Comparison of ENCODE assay signal across 22 cellular contexts in genomic region chr16:2084688-2085625, GRCh38.
"Had no signal": no experiment of that assay in that cellular context is flagged by ENCODE, and none has a peak within 500 bp of the region (broad histone marks: within the 10 kb centered on the region; RNA-seq: fewer than 3 reads in every experiment).

No MANE protein-coding gene starts in this region.

- DNase-seq: activated CD4-positive, alpha-beta memory T cell treated with anti-CD3 and anti-CD28 coated beads, Interleukin-2, amount 10 ng/mL, durations not matched to agents 7 days and 5 days; activated CD4-positive, alpha-beta T cell treated with anti-CD3 and anti-CD28 coated beads for 36 hours; activated CD8-positive, alpha-beta memory T cell treated with anti-CD3 and anti-CD28 coated beads, Interleukin-2, amount 10 ng/mL, durations not matched to agents 7 days and 5 days; activated naive CD4-positive, alpha-beta T cell treated with Interleukin-2 at 50 U/mL for 16 hours; activated naive CD8-positive, alpha-beta T cell treated with anti-CD3 and anti-CD28 coated beads, Interleukin-2, amount 10 ng/mL, durations not matched to agents 7 days and 5 days; body of pancreas; erythroblast; gastrocnemius medialis; heart right ventricle; mesenchymal stem cell; mucosa of descending colon; naive B cell; right lobe of liver; stimulated activated CD4-positive, alpha-beta T cell treated with anti-CD3 and anti-CD28 coated beads, Interleukin-4, amount 100 ng/mL, for 1 hour had no signal

- H3K4me1 Mint-ChIP-seq: activated CD4-positive, alpha-beta memory T cell treated with anti-CD3 and anti-CD28 coated beads, Interleukin-2, amount 10 ng/mL, durations not matched to agents 7 days and 5 days; activated CD8-positive, alpha-beta memory T cell treated with anti-CD3 and anti-CD28 coated beads, Interleukin-2, amount 10 ng/mL, durations not matched to agents 7 days and 5 days; activated naive CD8-positive, alpha-beta T cell treated with anti-CD3 and anti-CD28 coated beads, Interleukin-2, amount 10 ng/mL, durations not matched to agents 7 days and 5 days; WTC11 had no signal

- H3K9me3 Mint-ChIP-seq: activated CD4-positive, alpha-beta memory T cell treated with anti-CD3 and anti-CD28 coated beads, Interleukin-2, amount 10 ng/mL, durations not matched to agents 7 days and 5 days; activated naive CD8-positive, alpha-beta T cell treated with anti-CD3 and anti-CD28 coated beads, Interleukin-2, amount 10 ng/mL, durations not matched to agents 7 days and 5 days; activated T-helper 2 cell treated with anti-CD3 and anti-CD28 coated beads, Interferon-gamma antibody, Interleukin-2, Interleukin-4, amounts not matched to agents 10 μg/mL and 5 μg/mL and 100 μg/mL, durations not matched to agents 14 hours and 24 hours and 36 hours; naive B cell; neural progenitor cell; stimulated activated effector memory CD8-positive, alpha-beta T cell treated with anti-CD3 and anti-CD28 coated beads, Interleukin-12 subunit alpha, Interleukin-12 subunit beta, amount 100 ng/mL, for 72 hours; T-helper 2 cell treated with Interferon-gamma antibody and Interleukin-4, amounts not matched to agents 5 μg/mL and 100 μg/mL, for 36 hours; WTC11 had no signal

- H3K36me3 ChIP-seq: neural progenitor cell had no signal

- H3K27ac ChIP-seq: body of pancreas, gastrocnemius medialis, heart right ventricle, neural progenitor cell, pancreas had no signal

- H3K4me1 ChIP-seq: neural progenitor cell had no signal

- H3K9ac ChIP-seq: neural progenitor cell had no signal

- H3K27me3 Mint-ChIP-seq: activated CD4-positive, alpha-beta memory T cell treated with anti-CD3 and anti-CD28 coated beads, Interleukin-2, amount 10 ng/mL, durations not matched to agents 7 days and 5 days; activated CD4-positive, alpha-beta T cell treated with anti-CD3 and anti-CD28 coated beads for 36 hours; activated CD8-positive, alpha-beta memory T cell treated with anti-CD3 and anti-CD28 coated beads, Interleukin-2, amount 10 ng/mL, durations not matched to agents 7 days and 5 days; activated naive CD8-positive, alpha-beta T cell treated with anti-CD3 and anti-CD28 coated beads, Interleukin-2, amount 10 ng/mL, durations not matched to agents 7 days and 5 days; naive B cell had no signal

- ATAC-seq: activated CD4-positive, alpha-beta T cell treated with anti-CD3 and anti-CD28 coated beads for 36 hours; activated CD8-positive, alpha-beta memory T cell treated with anti-CD3 and anti-CD28 coated beads, Interleukin-2, amount 10 ng/mL, durations not matched to agents 7 days and 5 days; body of pancreas; gastrocnemius medialis; heart right ventricle; mucosa of descending colon; pancreas; stimulated activated effector memory CD8-positive, alpha-beta T cell treated with anti-CD3 and anti-CD28 coated beads, Interleukin-12 subunit alpha, Interleukin-12 subunit beta, amount 100 ng/mL, for 72 hours; WTC11 had no signal

- H3K4me3 Mint-ChIP-seq: activated CD4-positive, alpha-beta memory T cell treated with anti-CD3 and anti-CD28 coated beads, Interleukin-2, amount 10 ng/mL, durations not matched to agents 7 days and 5 days; activated CD4-positive, alpha-beta T cell treated with anti-CD3 and anti-CD28 coated beads for 36 hours; activated CD8-positive, alpha-beta memory T cell treated with anti-CD3 and anti-CD28 coated beads, Interleukin-2, amount 10 ng/mL, durations not matched to agents 7 days and 5 days; activated naive CD8-positive, alpha-beta T cell treated with anti-CD3 and anti-CD28 coated beads, Interleukin-2, amount 10 ng/mL, durations not matched to agents 7 days and 5 days; naive B cell; neural progenitor cell; stimulated activated effector memory CD8-positive, alpha-beta T cell treated with anti-CD3 and anti-CD28 coated beads, Interleukin-12 subunit alpha, Interleukin-12 subunit beta, amount 100 ng/mL, for 72 hours; T-helper 2 cell treated with Interferon-gamma antibody and Interleukin-4, amounts not matched to agents 5 μg/mL and 100 μg/mL, for 36 hours; WTC11 had no signal

- H3K27ac Mint-ChIP-seq: activated CD4-positive, alpha-beta memory T cell treated with anti-CD3 and anti-CD28 coated beads, Interleukin-2, amount 10 ng/mL, durations not matched to agents 7 days and 5 days; activated CD4-positive, alpha-beta T cell treated with anti-CD3 and anti-CD28 coated beads for 36 hours; activated CD8-positive, alpha-beta memory T cell treated with anti-CD3 and anti-CD28 coated beads, Interleukin-2, amount 10 ng/mL, durations not matched to agents 7 days and 5 days; activated naive CD8-positive, alpha-beta T cell treated with anti-CD3 and anti-CD28 coated beads, Interleukin-2, amount 10 ng/mL, durations not matched to agents 7 days and 5 days; activated T-helper 2 cell treated with anti-CD3 and anti-CD28 coated beads, Interferon-gamma antibody, Interleukin-2, Interleukin-4, amounts not matched to agents 10 μg/mL and 5 μg/mL and 100 μg/mL, durations not matched to agents 14 hours and 24 hours and 36 hours; neural progenitor cell; stimulated activated effector memory CD8-positive, alpha-beta T cell treated with anti-CD3 and anti-CD28 coated beads, Interleukin-12 subunit alpha, Interleukin-12 subunit beta, amount 100 ng/mL, for 72 hours; T-helper 2 cell treated with Interferon-gamma antibody and Interleukin-4, amounts not matched to agents 5 μg/mL and 100 μg/mL, for 36 hours; WTC11 had no signal

- H3K9me3 ChIP-seq: body of pancreas, gastrocnemius medialis, heart right ventricle, mucosa of descending colon, pancreas, right lobe of liver had no signal

- H3K4me3 ChIP-seq: body of pancreas, coronary artery, gastrocnemius medialis, heart right ventricle, mucosa of descending colon, neural progenitor cell, pancreas, right lobe of liver, smooth muscle cell had no signal

- H3K27me3 ChIP-seq: body of pancreas, gastrocnemius medialis, heart right ventricle, neural progenitor cell, pancreas, right lobe of liver had no signal

- H3K36me3 Mint-ChIP-seq: activated CD8-positive, alpha-beta memory T cell treated with anti-CD3 and anti-CD28 coated beads, Interleukin-2, amount 10 ng/mL, durations not matched to agents 7 days and 5 days; naive B cell; neural progenitor cell had no signal
